In genomic region chr20:37505263-37506165, GRCh38 we compare ENCODE assay signal across 24 cellular contexts. TPM values are rescaled to one million over a fixed set of nuclear protein-coding genes. Genes with fewer than 3 reads are reported as not detected.
DNase-seq lines count a peak whose midpoint lies in the region; ATAC-seq, FAIRE-seq and TF ChIP-seq lines count a peak whose summit lies in the region.
"Had no signal": no experiment of that assay in that cellular context is flagged by ENCODE, and none has a peak within 500 bp of the region (broad histone marks: within the 10 kb centered on the region; RNA-seq: fewer than 3 reads in every experiment).

No MANE protein-coding gene starts in this region.

- H3K27ac ChIP-seq in endothelial cell of umbilical vein (ENCODE audit: insufficient read depth, low read depth, low read length), result no peak overlapping the region
- no peak overlapping the region for H3K27ac ChIP-seq in rectal smooth muscle tissue (ENCODE audit: low read depth, low read length)
- H3K27ac ChIP-seq: A549, BLaER1, body of pancreas, upper lobe of right lung had no signal

- H3K27me3 ChIP-seq in endothelial cell of umbilical vein (ENCODE audit: control insufficient read depth in 2 of 2, insufficient read depth in 2 of 2, low read length in 2 of 2), result no peaks in the 10 kb centered on the region
- no peaks in the 10 kb centered on the region for H3K27me3 ChIP-seq in rectal smooth muscle tissue (ENCODE audit: control insufficient read depth, insufficient read depth, low read length)
- H3K27me3 ChIP-seq: BLaER1, body of pancreas, upper lobe of right lung had no signal

- no peaks in the 10 kb centered on the region for H3K36me3 Mint-ChIP-seq in activated naive CD8-positive, alpha-beta T cell
- peaks cover 2% of the 10 kb centered on the region for H3K36me3 Mint-ChIP-seq in activated naive CD8-positive, alpha-beta T cell treated with anti-CD3 and anti-CD28 coated beads, Interleukin-2, amount 50 U/mL, for 24 hours (ENCODE audit: low read depth)

- H3K27ac Mint-ChIP-seq in activated naive CD8-positive, alpha-beta T cell, result peak overlapping the region; percentile 37
- no peak overlapping the region for H3K27ac Mint-ChIP-seq in activated naive CD8-positive, alpha-beta T cell treated with anti-CD3 and anti-CD28 coated beads, Interleukin-2, amount 50 U/mL, for 24 hours

- H3K4me1 Mint-ChIP-seq in activated naive CD8-positive, alpha-beta T cell (ENCODE audit: low read depth), result no peaks in the 10 kb centered on the region
- H3K4me1 Mint-ChIP-seq in activated naive CD8-positive, alpha-beta T cell treated with anti-CD3 and anti-CD28 coated beads, Interleukin-2, amount 50 U/mL, for 24 hours, result no peaks in the 10 kb centered on the region

- H3K4me1 ChIP-seq in endothelial cell of umbilical vein (ENCODE audit: control insufficient read depth, extremely low read depth, insufficient read depth, low read length) (no peaks in the 10 kb centered on the region), rectal smooth muscle tissue (ENCODE audit: control insufficient read depth, insufficient read depth, low read length) (no peaks in the 10 kb centered on the region)
- H3K4me1 ChIP-seq: A549, body of pancreas, upper lobe of right lung had no signal

- no TSS peak for BruUV-seq in endothelial cell of umbilical vein (replicated peaks; lab: Mats Ljungman, UMichigan)

- DNase-seq in activated naive CD8-positive, alpha-beta T cell treated with anti-CD3 and anti-CD28 coated beads, Interleukin-2, amount 50 U/mL, for 24 hours, result no peak
- DNase-seq in NCI-H69 (lab: John Stamatoyannopoulos, UW), result peak; percentile 59
- DNase-seq in endothelial cell of umbilical vein (ENCODE audit: low read depth, low spot score), result no peak
- no peak for DNase-seq in activated CD4-positive, alpha-beta T cell treated with anti-CD3 and anti-CD28 coated beads, Interleukin-2, amount 50 U/mL, for 48 hours
- DNase-seq in DMS153 (lab: John Stamatoyannopoulos, UW), result no peak
- DNase-seq in Kasumi-1 (lab: John Stamatoyannopoulos, UW), result no peak
- DNase-seq: activated effector memory CD4-positive, alpha-beta T cell treated with anti-CD3 and anti-CD28 coated beads, Interleukin-2, amount 50 U/mL, for 16 hours; effector CD8-positive, alpha-beta T cell; H7; kidney glomerular epithelial cell; mesendoderm; naive thymus-derived CD4-positive, alpha-beta T cell; NCI-H1694 treated with DMSO at 0.1 percent for 48 hours; NCI-H226; NK-92 treated with Interleukin-12 subunit alpha and Interleukin-12 subunit beta, amount 100 ng/mL, for 24 hours; upper lobe of right lung had no signal

- intact Hi-C loops in endothelial cell of umbilical vein (cut with micrococcal nuclease), result no loop called here

- TF ChIP-seq POLR2A in endothelial cell of umbilical vein (IDR thresholded peaks at IDR 0.05; ENCODE audit: low read depth, low read length), result no peak

- no peaks in the 10 kb centered on the region for H3K27me3 Mint-ChIP-seq in activated naive CD8-positive, alpha-beta T cell
- no peaks in the 10 kb centered on the region for H3K27me3 Mint-ChIP-seq in activated naive CD8-positive, alpha-beta T cell treated with anti-CD3 and anti-CD28 coated beads, Interleukin-2, amount 50 U/mL, for 24 hours
- H3K27me3 Mint-ChIP-seq: naive thymus-derived CD4-positive, alpha-beta T cell had no signal

- H3K4me3 ChIP-seq in endothelial cell of umbilical vein (replicated peaks in 1 of 3; ENCODE audit: insufficient read depth in 1 of 3, low read depth in 1 of 3, low read length in 3 of 3), result no peak overlapping the region
- H3K4me3 ChIP-seq in rectal smooth muscle tissue (ENCODE audit: low read length), result no peak overlapping the region
- H3K4me3 ChIP-seq: A549, BLaER1, body of pancreas, upper lobe of right lung had no signal

- no peaks in the 10 kb centered on the region for H3K9me3 ChIP-seq in endothelial cell of umbilical vein (replicated peaks; ENCODE audit: control insufficient read depth, insufficient read depth, low read length)
- H3K9me3 ChIP-seq: A549, BLaER1, body of pancreas, Caco-2, upper lobe of right lung had no signal

- no peaks in the 10 kb centered on the region for H3K9me3 Mint-ChIP-seq in activated naive CD8-positive, alpha-beta T cell (ENCODE audit: low read depth)
- H3K9me3 Mint-ChIP-seq in activated naive CD8-positive, alpha-beta T cell treated with anti-CD3 and anti-CD28 coated beads, Interleukin-2, amount 50 U/mL, for 24 hours, result no peaks in the 10 kb centered on the region
- H3K9me3 Mint-ChIP-seq: naive thymus-derived CD4-positive, alpha-beta T cell had no signal

- H2AFZ ChIP-seq in endothelial cell of umbilical vein (ENCODE audit: low read depth, low read length), result no peak overlapping the region

- POLR2A ChIA-PET in endothelial cell of umbilical vein (lab: Charles Lee), result no interaction called here

- FAIRE-seq in endothelial cell of umbilical vein (lab: Jason Lieb, UNC), result peak; percentile 43
- FAIRE-seq: A549 had no signal

- CTCF ChIA-PET in endothelial cell of umbilical vein (lab: Charles Lee), result interaction anchor here (2.0 kb wide), 1 partner anchor 14 kb away, joined by 6 read pairs; no protein-coding TSS in a partner anchor

- H3K4me2 ChIP-seq in endothelial cell of umbilical vein (ENCODE audit: insufficient read depth, low read length), result no peak overlapping the region
- H3K4me2 ChIP-seq: A549, BLaER1 had no signal

- TF ChIP-seq CTCF in endothelial cell of umbilical vein (IDR thresholded peaks at IDR 0.05; ENCODE audit: extremely low read depth in 1 of 2, insufficient read depth in 1 of 2, low read depth in 1 of 2, low read length in 2 of 2), result no peak

- H3K9me1 ChIP-seq in endothelial cell of umbilical vein (replicated peaks; ENCODE audit: control insufficient read depth, extremely low read depth, insufficient read depth, low read length), result no peaks in the 10 kb centered on the region

- no peak for ATAC-seq in activated naive CD8-positive, alpha-beta T cell treated with anti-CD3 and anti-CD28 coated beads, Interleukin-2, amount 50 U/mL, for 24 hours
- ATAC-seq: A549; body of pancreas; naive thymus-derived CD4-positive, alpha-beta T cell; SK-N-SH treated with all-trans-retinoic acid at 6 μM for 48 hours; upper lobe of right lung had no signal

- no peaks in the 10 kb centered on the region for H3K79me2 ChIP-seq in endothelial cell of umbilical vein (ENCODE audit: control insufficient read depth, insufficient read depth, low read length)

- H3K36me3 ChIP-seq in endothelial cell of umbilical vein (ENCODE audit: control insufficient read depth in 2 of 2, extremely low read depth in 1 of 2, insufficient read depth in 2 of 2, low read length in 2 of 2), result peaks cover 0 to 2% of the 10 kb centered on the region in 2 experiments
- peaks cover 6% of the 10 kb centered on the region for H3K36me3 ChIP-seq in rectal smooth muscle tissue (ENCODE audit: control insufficient read depth, insufficient read depth, low read length)
- H3K36me3 ChIP-seq: BLaER1 had no signal

- H3K4me3 Mint-ChIP-seq in activated naive CD8-positive, alpha-beta T cell, result no peak overlapping the region
- no peak overlapping the region for H3K4me3 Mint-ChIP-seq in activated naive CD8-positive, alpha-beta T cell treated with anti-CD3 and anti-CD28 coated beads, Interleukin-2, amount 50 U/mL, for 24 hours
- H3K4me3 Mint-ChIP-seq: naive thymus-derived CD4-positive, alpha-beta T cell had no signal

- no peaks in the 10 kb centered on the region for H4K20me1 ChIP-seq in endothelial cell of umbilical vein (replicated peaks; ENCODE audit: control insufficient read depth, extremely low read depth, insufficient read depth, low read length)
- H4K20me1 ChIP-seq: BLaER1 had no signal

- no peak overlapping the region for H3K9ac ChIP-seq in endothelial cell of umbilical vein (replicated peaks; ENCODE audit: extremely low read depth, insufficient read depth, low read length)
- H3K9ac ChIP-seq in rectal smooth muscle tissue (ENCODE audit: low read length), result peak overlapping the region; percentile 4
- H3K9ac ChIP-seq: BLaER1 had no signal

- dilution Hi-C loops in endothelial cell of umbilical vein (cut with MboI; ENCODE audit: extremely low pct_ligation_motif_present, low sequenced_read_pairs), result loop anchor here (25.0 kb wide), 1 partner anchor 243 kb away; the partner anchor contains the start of gene GHRH

TF ChIP-seq in endothelial cell of umbilical vein, 7 proteins besides CTCF, POLR2A, EP300 and RAD21:
- TF ChIP-seq GATA2 (IDR thresholded peaks at IDR 0.05; ENCODE audit: insufficient read depth, insufficient read length, low read depth, low read length), result no peak
- TF ChIP-seq JUN (IDR thresholded peaks at IDR 0.05; ENCODE audit: borderline replicate concordance, insufficient read depth, insufficient read length, low read depth), result no peak
- TF ChIP-seq FOS (IDR thresholded peaks at IDR 0.05; ENCODE audit: borderline replicate concordance, insufficient read depth, low read length), result no peak
- peak; percentile 11 for TF ChIP-seq POLR2AphosphoS5 (IDR thresholded peaks at IDR 0.05; ENCODE audit: insufficient read depth, low read depth, low read length)
- no peak for TF ChIP-seq MYC (IDR thresholded peaks at IDR 0.05; ENCODE audit: low read depth, low read length)

RNA-seq across cellular contexts. Expression of gene NNAT, which starts 15.5 kb away (rescaled TPM):
- 2.3 and 10.7 TPM in 2 replicates for total RNA-seq in endothelial cell of umbilical vein
- 32.9 and 37.7 TPM in 2 replicates for polyA plus RNA-seq in endothelial cell of umbilical vein
- polyA plus RNA-seq in endothelial cell of umbilical vein (2011; cell fraction: cytosol; rRNA removed), result 23.3 and 27.9 TPM in 2 replicates
- polyA plus RNA-seq in endothelial cell of umbilical vein (2011; cell fraction: nucleus; rRNA removed), result 8.7 and 10.4 TPM in 2 replicates
- polyA plus RNA-seq in endothelial cell of umbilical vein (2012), result 20.5 and 40.1 TPM in 2 replicates
- 10.0 and 14.6 TPM in 2 replicates for polyA minus RNA-seq in endothelial cell of umbilical vein
- polyA minus RNA-seq in endothelial cell of umbilical vein (2011; cell fraction: cytosol; rRNA and poly(A)+ RNA removed), result not detected
- polyA minus RNA-seq in endothelial cell of umbilical vein (2011; cell fraction: nucleus; rRNA and poly(A)+ RNA removed), result 1.0 and 2.0 TPM in 2 replicates
- total RNA-seq: Caco-2; naive thymus-derived CD4-positive, alpha-beta T cell; T-helper 2 cell treated with Interferon-gamma antibody and Interleukin-4, amounts not matched to agents 100 ng/mL and 5 ng/mL, for 36 hours had no signal
- polyA plus RNA-seq: A549; naive thymus-derived CD4-positive, alpha-beta T cell had no signal

RNA-seq across cellular contexts. Expression of gene BLCAP, which starts 22.2 kb away (rescaled TPM):
- total RNA-seq in endothelial cell of umbilical vein, result 74.1 and 90.3 TPM in 2 replicates
- polyA plus RNA-seq in endothelial cell of umbilical vein, result 178 and 196 TPM in 2 replicates
- polyA plus RNA-seq in endothelial cell of umbilical vein (2011; cell fraction: cytosol; rRNA removed), result 107 and 117 TPM in 2 replicates
- polyA plus RNA-seq in endothelial cell of umbilical vein (2011; cell fraction: nucleus; rRNA removed), result 144 and 154 TPM in 2 replicates
- 93.2 and 96.6 TPM in 2 replicates for polyA plus RNA-seq in endothelial cell of umbilical vein (2012)
- 213 and 238 TPM in 2 replicates for polyA minus RNA-seq in endothelial cell of umbilical vein
- polyA minus RNA-seq in endothelial cell of umbilical vein (2011; cell fraction: cytosol; rRNA and poly(A)+ RNA removed), result 40.9 TPM
- 93.9 and 96.3 TPM in 2 replicates for polyA minus RNA-seq in endothelial cell of umbilical vein (2011; cell fraction: nucleus; rRNA and poly(A)+ RNA removed)
